ENCODE assay signal across 1 cellular context in genomic region chr12:112165624-112166023, GRCh38.
TF ChIP-seq lines count a peak whose summit lies in the region.

No MANE protein-coding gene starts in this region.

TF ChIP-seq in IMR-90, 13 proteins besides CTCF, POLR2A, EP300 and RAD21 (continued from another document):
- TF ChIP-seq ELK1 (IDR thresholded peaks at IDR 0.05; ENCODE audit: borderline replicate concordance, low read depth, low read length): no peak
- no peak for TF ChIP-seq NFE2L2 (IDR thresholded peaks at IDR 0.05; ENCODE audit: low read depth, low read length)
TF ChIP-seq in IMR-90: peak in this region for 0.
